In the genomic region with DNA sequence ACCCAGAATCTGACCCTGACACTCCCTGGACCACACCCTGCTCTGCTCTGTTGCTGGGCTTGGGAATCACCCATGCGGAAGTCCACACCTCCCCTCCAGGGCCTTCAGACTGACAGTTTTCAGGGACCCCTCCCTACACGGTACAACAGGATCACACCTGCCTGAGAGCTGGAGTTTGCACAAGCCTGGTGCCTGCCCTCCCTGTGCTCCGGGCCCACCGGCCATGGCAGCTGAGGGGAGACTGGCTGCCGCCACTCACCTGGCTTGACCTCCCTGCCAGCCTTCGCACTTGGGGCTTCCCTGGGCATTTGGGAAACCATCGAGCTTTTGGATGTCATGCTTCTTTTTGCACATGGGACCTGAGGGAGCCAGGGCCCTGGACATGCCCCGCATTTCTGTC, we compare ENCODE assay signal across 36 cellular contexts.
"Had no signal": no experiment of that assay in that cellular context is flagged by ENCODE, and none has a peak within 500 bp of the region (broad histone marks: within the 10 kb centered on the region; RNA-seq: fewer than 3 reads in every experiment).

No MANE protein-coding gene starts in this region.

- H3K27ac Mint-ChIP-seq: activated B cell treated with CpG ODN at 0.5 μM for 24 hours; activated CD4-positive, alpha-beta memory T cell treated with anti-CD3 and anti-CD28 coated beads for 36 hours; activated CD4-positive, alpha-beta T cell treated with anti-CD3 and anti-CD28 coated beads, Interleukin-2, amount 10 ng/mL, durations not matched to agents 24 days and 14 days; activated CD8-positive, alpha-beta T cell treated with anti-CD3 and anti-CD28 coated beads for 36 hours; activated naive CD4-positive, alpha-beta T cell treated with anti-CD3 and anti-CD28 coated beads for 36 hours; activated naive CD4-positive, alpha-beta T cell treated with anti-CD3 and anti-CD28 coated beads, Interleukin-2, amount 50 U/mL, for 72 hours; activated naive CD8-positive, alpha-beta T cell treated with anti-CD3 and anti-CD28 coated beads for 36 hours; activated T-cell treated with anti-CD3 and anti-CD28 coated beads, Interleukin-2, amount 50 U/mL, for 72 hours; activated T-helper 1 cell treated with anti-CD3 and anti-CD28 coated beads, Interleukin-12 subunit alpha, Interleukin-12 subunit beta, Interleukin-2, Interleukin-4 antibody, amounts not matched to agents 30 ng/mL and 10 ng/mL and 1 ng/mL, durations not matched to agents 14 hours and 24 hours and 36 hours; activated T-helper 17 cell treated with anti-CD3 and anti-CD28 coated beads, Interleukin-2, amount 50 U/mL, for 72 hours; T-helper 1 cell treated with Interleukin-12 subunit alpha and Interleukin-12 subunit beta and Interleukin-4 antibody, amounts not matched to agents 30 μg/mL and 1 μg/mL, for 36 hours; T-helper 2 cell treated with Interferon-gamma antibody and Interleukin-4, amounts not matched to agents 5 μg/mL and 100 μg/mL, for 36 hours had no signal

- ATAC-seq: activated CD8-positive, alpha-beta T cell treated with anti-CD3 and anti-CD28 coated beads for 36 hours; activated naive CD4-positive, alpha-beta T cell treated with anti-CD3 and anti-CD28 coated beads, Interleukin-2, amount 50 U/mL, for 72 hours; activated T-cell treated with anti-CD3 and anti-CD28 coated beads, Interleukin-2, amount 50 U/mL, for 4 hours; activated T-cell treated with anti-CD3 and anti-CD28 coated beads, Interleukin-2, amount 50 U/mL, for 72 hours; activated T-helper 17 cell treated with anti-CD3 and anti-CD28 coated beads, Interleukin-2, amount 50 U/mL, for 72 hours had no signal

- H3K4me1 Mint-ChIP-seq: activated B cell treated with CpG ODN at 0.5 μM for 24 hours; activated CD4-positive, alpha-beta T cell treated with anti-CD3 and anti-CD28 coated beads, Interleukin-2, amount 10 ng/mL, durations not matched to agents 24 days and 14 days; activated naive CD8-positive, alpha-beta T cell treated with anti-CD3 and anti-CD28 coated beads for 36 hours; activated T-helper 17 cell treated with anti-CD3 and anti-CD28 coated beads, Interleukin-2, amount 50 U/mL, for 72 hours; central memory CD8-positive, alpha-beta T cell had no signal

- H3K36me3 ChIP-seq: adrenal gland, ascending aorta, cardiac muscle cell had no signal

- DNase-seq: activated B cell treated with CpG ODN at 0.5 μM for 24 hours; activated CD4-positive, alpha-beta memory T cell treated with anti-CD3 and anti-CD28 coated beads for 36 hours; activated CD4-positive, alpha-beta T cell treated with anti-CD3 and anti-CD28 coated beads for 4 hours; activated CD4-positive, alpha-beta T cell treated with anti-CD3 and anti-CD28 coated beads, Interleukin-2, amount 10 ng/mL, durations not matched to agents 24 days and 14 days; activated CD4-positive, alpha-beta T cell treated with anti-CD3 and anti-CD28 coated beads, Interleukin-2, amount 50 U/mL, for 1 hour; activated CD4-positive, alpha-beta T cell treated with anti-CD3 and anti-CD28 coated beads, Interleukin-2, amount 50 U/mL, for 4 hours; activated CD4-positive, CD25-positive, alpha-beta regulatory T cell treated with anti-CD3 and anti-CD28 coated beads, Interleukin-2, amount 50 U/mL, for 72 hours; activated CD8-positive, alpha-beta memory T cell treated with anti-CD3 and anti-CD28 coated beads, Interleukin-2, amount 50 U/mL, for 4 hours; activated CD8-positive, alpha-beta T cell treated with anti-CD3 and anti-CD28 coated beads for 36 hours; activated effector memory CD4-positive, alpha-beta T cell treated with anti-CD3 and anti-CD28 coated beads, Interleukin-2, amount 50 U/mL, for 16 hours; activated gamma-delta T cell treated with Interleukin-2 at 50 U/mL for 16 hours; activated naive CD4-positive, alpha-beta T cell; activated naive CD4-positive, alpha-beta T cell treated with anti-CD3 and anti-CD28 coated beads for 36 hours; activated naive CD4-positive, alpha-beta T cell treated with anti-CD3 and anti-CD28 coated beads, Interleukin-2, amount 50 U/mL, for 16 hours; activated naive CD8-positive, alpha-beta T cell treated with anti-CD3 and anti-CD28 coated beads for 36 hours; activated T-cell treated with anti-CD3 and anti-CD28 coated beads for 4 hours; activated T-cell treated with anti-CD3 and anti-CD28 coated beads, Interleukin-2, amount 50 U/mL, for 1 hour; activated T-cell treated with anti-CD3 and anti-CD28 coated beads, Interleukin-2, amount 50 U/mL, for 4 hours; activated T-cell treated with anti-CD3 and anti-CD28 coated beads, Interleukin-2, amount 50 U/mL, for 72 hours; adrenal gland; amygdala; anterior cingulate cortex; SW 1271; T-helper 1 cell; T-helper 2 cell; T-helper 9 cell had no signal

- H3K27me3 ChIP-seq: adrenal gland, ascending aorta, cardiac muscle cell had no signal

- H3K4me3 Mint-ChIP-seq: activated B cell treated with CpG ODN at 0.5 μM for 24 hours; activated CD4-positive, alpha-beta memory T cell treated with anti-CD3 and anti-CD28 coated beads for 36 hours; activated CD4-positive, alpha-beta T cell treated with anti-CD3 and anti-CD28 coated beads, Interleukin-2, amount 10 ng/mL, durations not matched to agents 24 days and 14 days; activated CD8-positive, alpha-beta T cell treated with anti-CD3 and anti-CD28 coated beads for 36 hours; activated naive CD4-positive, alpha-beta T cell treated with anti-CD3 and anti-CD28 coated beads for 36 hours; activated naive CD8-positive, alpha-beta T cell treated with anti-CD3 and anti-CD28 coated beads for 36 hours; activated T-cell treated with anti-CD3 and anti-CD28 coated beads, Interleukin-2, amount 50 U/mL, for 4 hours; activated T-cell treated with anti-CD3 and anti-CD28 coated beads, Interleukin-2, amount 50 U/mL, for 72 hours; activated T-helper 1 cell treated with anti-CD3 and anti-CD28 coated beads, Interleukin-12 subunit alpha, Interleukin-12 subunit beta, Interleukin-2, Interleukin-4 antibody, amounts not matched to agents 30 ng/mL and 10 ng/mL and 1 ng/mL, durations not matched to agents 14 hours and 24 hours and 36 hours; activated T-helper 17 cell treated with anti-CD3 and anti-CD28 coated beads, Interleukin-2, amount 50 U/mL, for 72 hours; brain; central memory CD8-positive, alpha-beta T cell; T-helper 1 cell treated with Interleukin-12 subunit alpha and Interleukin-12 subunit beta and Interleukin-4 antibody, amounts not matched to agents 30 μg/mL and 1 μg/mL, for 36 hours; T-helper 2 cell treated with Interferon-gamma antibody and Interleukin-4, amounts not matched to agents 5 μg/mL and 100 μg/mL, for 36 hours had no signal

- H3K9me3 Mint-ChIP-seq: activated B cell treated with CpG ODN at 0.5 μM for 24 hours; activated CD4-positive, alpha-beta memory T cell treated with anti-CD3 and anti-CD28 coated beads for 36 hours; activated CD4-positive, alpha-beta T cell treated with anti-CD3 and anti-CD28 coated beads, Interleukin-2, amount 10 ng/mL, durations not matched to agents 24 days and 14 days; activated CD8-positive, alpha-beta T cell treated with anti-CD3 and anti-CD28 coated beads for 36 hours; activated naive CD4-positive, alpha-beta T cell treated with anti-CD3 and anti-CD28 coated beads for 36 hours; activated naive CD4-positive, alpha-beta T cell treated with anti-CD3 and anti-CD28 coated beads, Interleukin-2, amount 50 U/mL, for 72 hours; activated naive CD8-positive, alpha-beta T cell treated with anti-CD3 and anti-CD28 coated beads for 36 hours; activated T-cell treated with anti-CD3 and anti-CD28 coated beads, Interleukin-2, amount 50 U/mL, for 4 hours; activated T-cell treated with anti-CD3 and anti-CD28 coated beads, Interleukin-2, amount 50 U/mL, for 72 hours; activated T-helper 1 cell treated with anti-CD3 and anti-CD28 coated beads, Interleukin-12 subunit alpha, Interleukin-12 subunit beta, Interleukin-2, Interleukin-4 antibody, amounts not matched to agents 30 ng/mL and 10 ng/mL and 1 ng/mL, durations not matched to agents 14 hours and 24 hours and 36 hours; activated T-helper 17 cell treated with anti-CD3 and anti-CD28 coated beads, Interleukin-2, amount 50 U/mL, for 72 hours; central memory CD8-positive, alpha-beta T cell; T-helper 1 cell treated with Interleukin-12 subunit alpha and Interleukin-12 subunit beta and Interleukin-4 antibody, amounts not matched to agents 30 μg/mL and 1 μg/mL, for 36 hours; T-helper 2 cell treated with Interferon-gamma antibody and Interleukin-4, amounts not matched to agents 5 μg/mL and 100 μg/mL, for 36 hours had no signal

- H3K4me1 ChIP-seq: adrenal gland, ascending aorta had no signal

- H3K27ac ChIP-seq: adrenal gland, ascending aorta, cardiac muscle cell, VCaP had no signal

- H3K4me3 ChIP-seq: adrenal gland, ascending aorta, cardiac muscle cell had no signal

- H3K9me3 ChIP-seq: adrenal gland, ascending aorta had no signal

- H3K36me3 Mint-ChIP-seq: activated CD4-positive, alpha-beta memory T cell treated with anti-CD3 and anti-CD28 coated beads for 36 hours; activated naive CD4-positive, alpha-beta T cell treated with anti-CD3 and anti-CD28 coated beads, Interleukin-2, amount 50 U/mL, for 72 hours; activated naive CD8-positive, alpha-beta T cell treated with anti-CD3 and anti-CD28 coated beads for 36 hours; brain had no signal
